1 cellular context compared by ENCODE assay signal in the genomic region with DNA sequence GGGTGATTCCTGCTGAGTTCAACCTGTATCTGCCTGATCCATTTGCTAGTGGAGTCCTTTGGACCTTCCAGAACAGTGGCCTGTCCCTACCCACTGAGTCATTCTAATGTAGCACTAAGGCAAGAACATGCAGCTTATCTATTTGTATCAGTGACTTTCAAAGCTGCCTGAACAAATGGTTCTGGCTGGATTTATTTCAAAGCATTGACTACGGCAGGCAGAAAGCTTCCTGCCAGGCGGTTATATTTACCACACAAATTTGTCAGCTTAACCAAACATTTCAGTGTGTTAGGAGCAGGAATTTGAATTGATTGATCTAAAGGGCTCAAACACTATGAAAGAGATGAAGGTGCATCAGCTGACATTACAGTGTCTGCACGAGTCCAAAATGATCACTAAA.
TF ChIP-seq lines count a peak whose summit lies in the region.

No MANE protein-coding gene starts in this region.

TF ChIP-seq in H1, 55 proteins besides CTCF, POLR2A, EP300 and RAD21:
- TF ChIP-seq TBP (IDR thresholded peaks at IDR 0.05; ENCODE audit: low read depth, low read length) = no peak
- TF ChIP-seq POU5F1 (IDR thresholded peaks at IDR 0.05; ENCODE audit: low read depth, low read length) = no peak
- TF ChIP-seq PHF8 (conservative IDR thresholded peaks at IDR 0.05; ENCODE audit: low read depth, low read length) = no peak
- TF ChIP-seq RBBP5 (IDR thresholded peaks at IDR 0.05; ENCODE audit: borderline replicate concordance, low read depth, low read length) = no peak
TF ChIP-seq in H1: peak in this region for 0.
